1 cellular context compared by ENCODE assay signal in the genomic region with DNA sequence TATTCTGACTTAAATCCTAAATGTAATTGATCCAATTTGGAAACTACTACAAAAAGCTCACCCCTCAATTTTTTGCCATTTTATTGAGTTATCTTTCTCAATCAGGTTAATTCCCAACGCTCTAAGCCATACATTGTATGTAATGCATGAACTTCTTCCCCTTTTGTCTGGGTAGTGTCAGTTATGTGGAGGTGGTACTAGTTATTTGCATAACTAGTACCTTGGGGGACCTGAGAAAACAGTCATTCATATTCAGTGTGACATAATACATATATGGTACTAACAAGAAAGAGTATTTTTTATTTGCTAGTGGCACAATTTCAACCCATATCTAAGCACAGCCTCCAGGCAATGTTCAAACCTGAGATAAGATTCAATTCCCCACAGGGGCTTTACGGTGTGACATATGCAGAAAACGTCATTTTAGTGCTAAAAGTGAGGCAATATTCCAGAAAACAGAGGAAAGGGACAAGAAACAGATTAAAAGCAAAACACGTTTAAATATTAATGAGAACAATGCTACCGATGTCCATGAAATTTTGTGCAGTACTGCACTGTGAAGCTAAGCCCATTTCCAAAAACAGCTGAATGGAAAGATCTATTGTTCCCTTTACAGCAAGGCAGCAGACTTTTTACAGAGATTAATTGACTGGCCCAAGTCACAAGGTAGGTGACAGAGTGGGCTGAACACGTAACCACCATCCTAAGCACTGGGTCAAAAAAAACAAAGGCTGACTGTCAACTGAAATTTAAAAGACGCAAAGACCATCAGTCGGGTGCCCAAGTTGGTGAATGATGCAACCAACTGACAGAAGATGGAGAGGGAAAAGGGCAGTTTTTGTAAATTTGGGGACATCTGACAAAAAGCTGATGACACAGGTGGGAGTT.
A peak's percentile ranks its signal among the peaks of the same experiment; 100 is the strongest.
TF ChIP-seq lines count a peak whose summit lies in the region.

No MANE protein-coding gene starts in this region.

TF ChIP-seq in H1, 55 proteins besides CTCF, POLR2A, EP300 and RAD21:
- TF ChIP-seq SAP30 (IDR thresholded peaks at IDR 0.05; ENCODE audit: insufficient read depth, insufficient replicate concordance, low read length) = no peak
- TF ChIP-seq CEBPB (IDR thresholded peaks at IDR 0.05; ENCODE audit: low read depth, low read length) = peak; percentile 46; the same call in 1 of the 2 replicates
- no peak for TF ChIP-seq RBBP5 (IDR thresholded peaks at IDR 0.05; ENCODE audit: borderline replicate concordance, low read depth, low read length)
- no peak for TF ChIP-seq ZNF274 (IDR thresholded peaks at IDR 0.05; ENCODE audit: borderline replicate concordance, extremely low read depth, low read length)
